Comparison of ENCODE assay signal across 18 cellular contexts in genomic region chr3:120791010-120791409, GRCh38. TPM values are rescaled to one million over a fixed set of nuclear protein-coding genes. Genes with fewer than 3 reads are reported as not detected.
DNase-seq lines count a peak whose midpoint lies in the region; ATAC-seq, FAIRE-seq and TF ChIP-seq lines count a peak whose summit lies in the region.
"Had no signal": no experiment of that assay in that cellular context is flagged by ENCODE, and none has a peak within 500 bp of the region (broad histone marks: within the 10 kb centered on the region; RNA-seq: fewer than 3 reads in every experiment).

No MANE protein-coding gene starts in this region.

- H3K4me2 ChIP-seq in IMR-90 (ENCODE audit: low read depth, low read length): no peak overlapping the region
- no peak overlapping the region for H3K4me2 ChIP-seq in astrocyte (ENCODE audit: low read length)
- no peak overlapping the region for H3K4me2 ChIP-seq in HepG2 (ENCODE audit: low read depth, low read length)

- TF ChIP-seq CTCF in IMR-90 (conservative IDR thresholded peaks at IDR 0.05; ENCODE audit: low read depth, low read length) (no peak), astrocyte (IDR thresholded peaks at IDR 0.05; ENCODE audit: insufficient read depth, low read depth, low read length) (no peak), pancreas (IDR thresholded peaks at IDR 0.05) (no peak), HepG2 (CRISPR knock-in tag; IDR thresholded peaks at IDR 0.05) (no peak)

- no peak overlapping the region for H3K14ac ChIP-seq in IMR-90 (replicated peaks; ENCODE audit: low read depth, low read length)

- TF ChIP-seq EP300 in HepG2 (IDR thresholded peaks at IDR 0.05; ENCODE audit: low read depth in 2 of 2, low read length in 2 of 2) (no peak), HepG2 (CRISPR knock-in tag; IDR thresholded peaks at IDR 0.05; ENCODE audit: borderline replicate concordance) (no peak)

- H3K9me3 ChIP-seq in IMR-90 (ENCODE audit: control insufficient read depth, insufficient read depth, low read length): no peaks in the 10 kb centered on the region
- H3K9me3 ChIP-seq in astrocyte (ENCODE audit: insufficient read depth, low read depth, low read length): no peaks in the 10 kb centered on the region
- no peaks in the 10 kb centered on the region for H3K9me3 ChIP-seq in pancreas
- no peaks in the 10 kb centered on the region for H3K9me3 ChIP-seq in HepG2 (ENCODE audit: low read length)
- H3K9me3 ChIP-seq: HAP-1 had no signal

- H2BK5ac ChIP-seq in IMR-90 (ENCODE audit: low read depth, low read length, poor library complexity, severe bottlenecking): no peak overlapping the region

- POLR2A ChIA-PET in IMR-90 (lab: Charles Lee; ENCODE audit: unreplicated experiment) (no interaction called here), HepG2 (lab: Yijun Ruan, JAX) (no interaction called here)
- POLR2A ChIA-PET in naive thymus-derived CD8-positive, alpha-beta T cell (lab: Charles Lee): no interaction called here

- BruUV-seq in IMR-90 (replicated peaks; lab: Mats Ljungman, UMichigan): no TSS peak
- BruUV-seq in HepG2 (replicated peaks; lab: Mats Ljungman, UMichigan): no TSS peak

- H4K20me1 ChIP-seq in IMR-90 (ENCODE audit: insufficient read depth, low read length) (no peaks in the 10 kb centered on the region), astrocyte (ENCODE audit: insufficient read depth, low read length) (no peaks in the 10 kb centered on the region), HepG2 (ENCODE audit: insufficient read depth, low read length) (no peaks in the 10 kb centered on the region)

- TF ChIP-seq POLR2A in IMR-90 (IDR thresholded peaks at IDR 0.05; ENCODE audit: low read depth, low read length): no peak
- TF ChIP-seq POLR2A in HepG2 (IDR thresholded peaks at IDR 0.05; ENCODE audit: insufficient read depth in 1 of 2, low read depth in 2 of 2, low read length in 2 of 2): no peak

- H3K36me3 Mint-ChIP-seq in astrocyte (ENCODE audit: low read depth, unreplicated experiment): no peaks in the 10 kb centered on the region
- H3K36me3 Mint-ChIP-seq in naive thymus-derived CD8-positive, alpha-beta T cell: peaks cover 0 to 2% (median 0%) of the 10 kb centered on the region in 3 donors
- H3K36me3 Mint-ChIP-seq: CD4-positive, CD25-positive, alpha-beta regulatory T cell; CD8-positive, alpha-beta memory T cell had no signal

- ATAC-seq in IMR-90 (ENCODE audit: low read depth) (no peak), pancreas (no peak), HG03280 (IDR thresholded peaks at IDR 0.05; ENCODE audit: unreplicated experiment) (no peak), HepG2 (no peak)
- ATAC-seq in naive thymus-derived CD8-positive, alpha-beta T cell: peak; percentile 51 to 54
- ATAC-seq: GM12878 had no signal

- no peak overlapping the region for H3K23ac ChIP-seq in IMR-90 (ENCODE audit: low read depth, low read length)

- no peak overlapping the region for H4K8ac ChIP-seq in IMR-90 (ENCODE audit: low read depth in 2 of 2, low read length in 2 of 2)

- no peak overlapping the region for H2BK15ac ChIP-seq in IMR-90 (ENCODE audit: low read depth, low read length)

- in situ Hi-C loops in IMR-90 (cut with MboI; ENCODE audit: low sequenced_read_pairs): loop anchor here (5.0 to 25.0 kb wide), 4 partner anchors 196 to 546 kb away; partner anchors contain the start of gene NDUFB4
- in situ Hi-C loops in HepG2 (cut with HindIII; ENCODE audit: extremely low pct_ligation_motif_present, low pct_unique_long_range_greater_than_20kb): loop anchor here (5.0 kb wide), 1 partner anchor 169 kb away; no protein-coding TSS in a partner anchor

- WGBS in IMR-90 (ENCODE audit: extremely low coverage in 2 of 2, insufficient read length in 1 of 2), 2 experiments: no CpG with 5 or more reads among the region's 1 CpG
- WGBS in pancreas, 2 donors: 68 to 79% methylated on average over 1 of the region's 1 CpG
- WGBS in HepG2 (ENCODE audit: low lambda C conversion rate): 50% methylated on average over 1 of the region's 1 CpG

- H3K79me2 ChIP-seq in astrocyte (ENCODE audit: insufficient read depth, low read length): no peaks in the 10 kb centered on the region
- H3K79me2 ChIP-seq in HepG2 (ENCODE audit: insufficient read depth, low read length): no peaks in the 10 kb centered on the region

- H3K4me1 Mint-ChIP-seq in astrocyte (ENCODE audit: low read depth, unreplicated experiment): peaks cover 32% of the 10 kb centered on the region
- peaks cover 8 to 19% (median 15%) of the 10 kb centered on the region in 4 donors for H3K4me1 Mint-ChIP-seq in naive thymus-derived CD8-positive, alpha-beta T cell
- H3K4me1 Mint-ChIP-seq: CD8-positive, alpha-beta memory T cell had no signal

- H3K9me3 Mint-ChIP-seq in astrocyte (ENCODE audit: unreplicated experiment): no peaks in the 10 kb centered on the region
- H3K9me3 Mint-ChIP-seq in naive thymus-derived CD8-positive, alpha-beta T cell: no peaks in the 10 kb centered on the region
- H3K9me3 Mint-ChIP-seq: CD4-positive, CD25-positive, alpha-beta regulatory T cell; CD8-positive, alpha-beta memory T cell had no signal

- peak overlapping the region; percentile 43; the same call in 1 of the 2 replicates for H3K18ac ChIP-seq in IMR-90 (ENCODE audit: low read depth, low read length)

- H3K27me3 ChIP-seq in IMR-90 (ENCODE audit: control insufficient read depth, insufficient read depth, low read length) (no peaks in the 10 kb centered on the region), astrocyte (ENCODE audit: insufficient read depth, low read length) (no peaks in the 10 kb centered on the region), pancreas (no peaks in the 10 kb centered on the region), HepG2 (ENCODE audit: control insufficient read depth in 1 of 2, insufficient read depth in 2 of 2, low read length in 2 of 2) (no peaks in the 10 kb centered on the region)

- CTCF ChIA-PET in IMR-90 (lab: Yijun Ruan, JAX): no interaction called here
- CTCF ChIA-PET in HepG2 (lab: Yijun Ruan, JAX; ENCODE audit: low intra/inter-chr PET ratio, low total read pairs): no interaction called here

- no peaks in the 10 kb centered on the region for H3K36me3 ChIP-seq in IMR-90 (ENCODE audit: control insufficient read depth, insufficient read depth, low read length)
- no peaks in the 10 kb centered on the region for H3K36me3 ChIP-seq in astrocyte (ENCODE audit: insufficient read depth, low read length)
- H3K36me3 ChIP-seq in pancreas: no peaks in the 10 kb centered on the region
- H3K36me3 ChIP-seq in HepG2 (replicated peaks in 1 of 2; ENCODE audit: control insufficient read depth in 1 of 2, insufficient read depth in 2 of 2, low read length in 2 of 2): no peaks in the 10 kb centered on the region
- H3K36me3 ChIP-seq: HAP-1 had no signal

- H3K4me1 ChIP-seq in IMR-90 (ENCODE audit: control insufficient read depth, insufficient read depth, low read length) (peaks cover 11% of the 10 kb centered on the region), astrocyte (ENCODE audit: insufficient read depth, low read length) (peaks cover 22% of the 10 kb centered on the region), pancreas (no peaks in the 10 kb centered on the region), HepG2 (ENCODE audit: insufficient read depth, low read length) (peaks cover 22% of the 10 kb centered on the region)

- H3K4ac ChIP-seq in IMR-90 (ENCODE audit: low read depth, low read length): 0 out of 2 replicates have a peak overlapping the region, but pooled peaks have one; percentile 4

- H3K4me3 Mint-ChIP-seq in astrocyte (ENCODE audit: unreplicated experiment): no peak overlapping the region
- H3K4me3 Mint-ChIP-seq in naive thymus-derived CD8-positive, alpha-beta T cell: no peak overlapping the region
- H3K4me3 Mint-ChIP-seq: CD4-positive, CD25-positive, alpha-beta regulatory T cell; CD8-positive, alpha-beta memory T cell had no signal

- H3K79me1 ChIP-seq in IMR-90 (ENCODE audit: low read depth in 1 of 2, low read length in 2 of 2): peaks cover 0 to 26% of the 10 kb centered on the region in 2 experiments; a peak in 3 of 4 replicates

- intact Hi-C loops in IMR-90 (cut with micrococcal nuclease): loop anchor here (10.0 kb wide), 2 partner anchors 196 to 366 kb away; partner anchors contain the start of gene NDUFB4
- intact Hi-C loops in pancreas (cut with DNase I): loop anchor here in 1 of 3 donors (5.0 kb wide), 1 partner anchor 229 kb away; no protein-coding TSS in a partner anchor
- intact Hi-C loops in HepG2 (cut with micrococcal nuclease; ENCODE audit: unreplicated experiment): no loop called here

- no peak overlapping the region for H3K9ac ChIP-seq in IMR-90 (ENCODE audit: low read depth, low read length)
- no peak overlapping the region for H3K9ac ChIP-seq in astrocyte (ENCODE audit: low read length)
- no peak overlapping the region for H3K9ac ChIP-seq in HepG2 (ENCODE audit: insufficient read depth, low read depth, low read length)

- H2AFZ ChIP-seq in IMR-90 (replicated peaks; ENCODE audit: low read length, poor library complexity) (no peak overlapping the region), astrocyte (ENCODE audit: low read depth, low read length) (no peak overlapping the region), HepG2 (ENCODE audit: low read length) (no peak overlapping the region)

- DNase-seq in IMR-90 (no peak), astrocyte (ENCODE audit: low read depth) (no peak), pancreas (no peak), HepG2 (ENCODE audit: low spot score) (no peak)
- peak in 3 of 10 donors; percentile 9 to 39 (median 36) for DNase-seq in naive thymus-derived CD8-positive, alpha-beta T cell
- DNase-seq: C1 segment of cervical spinal cord, DMS 273 treated with DMSO at 0.1 percent for 48 hours, DMS79, EL, GDM1, GOT3 had no signal

- H3K9me1 ChIP-seq in IMR-90 (ENCODE audit: insufficient read depth, low read length): peaks cover 12% of the 10 kb centered on the region

- H2BK20ac ChIP-seq in IMR-90 (ENCODE audit: low read depth, low read length): peak overlapping the region; percentile 39; the same call in 1 of the 2 replicates

- H3K27me3 Mint-ChIP-seq in astrocyte (ENCODE audit: low read depth, unreplicated experiment): no peaks in the 10 kb centered on the region
- peaks cover 0 to 1% (median 0%) of the 10 kb centered on the region in 5 donors for H3K27me3 Mint-ChIP-seq in naive thymus-derived CD8-positive, alpha-beta T cell
- H3K27me3 Mint-ChIP-seq: CD4-positive, CD25-positive, alpha-beta regulatory T cell; CD8-positive, alpha-beta memory T cell had no signal

- H4K91ac ChIP-seq in IMR-90 (ENCODE audit: insufficient read depth, low read depth, low read length): no peak overlapping the region

- peak overlapping the region; percentile 36; the same call in 1 of the 2 replicates for H2AK5ac ChIP-seq in IMR-90 (ENCODE audit: low read depth, low read length)

- no peak overlapping the region; the same call in 1 of the 2 replicates for H4K5ac ChIP-seq in IMR-90 (ENCODE audit: low read depth, low read length)

- dilution Hi-C loops in IMR-90 (cut with HindIII; ENCODE audit: low sequenced_read_pairs, unreplicated experiment): no loop called here

- FAIRE-seq in astrocyte (lab: Jason Lieb, UNC) (peak; percentile 37), pancreas (lab: Jason Lieb, UNC) (no peak), HepG2 (lab: Jason Lieb, UNC) (no peak)
- FAIRE-seq: D721Med, GM12878, GM19239 had no signal

- peak overlapping the region; percentile 19 for H3K27ac Mint-ChIP-seq in astrocyte (ENCODE audit: unreplicated experiment)
- peak overlapping the region in 2 of 10 donors; percentile 37 to 56 for H3K27ac Mint-ChIP-seq in naive thymus-derived CD8-positive, alpha-beta T cell

- no peak overlapping the region for H3K4me3 ChIP-seq in IMR-90 (ENCODE audit: insufficient read depth, low read depth, low read length)
- no peak overlapping the region for H3K4me3 ChIP-seq in astrocyte (ENCODE audit: insufficient read depth, low read depth, low read length)
- no peak overlapping the region for H3K4me3 ChIP-seq in pancreas
- H3K4me3 ChIP-seq in HepG2 (replicated peaks in 1 of 3; ENCODE audit: insufficient read depth in 1 of 3, low read depth in 2 of 3, low read length in 3 of 3): no peak overlapping the region
- H3K4me3 ChIP-seq: GM12878, HAP-1 had no signal

- TF ChIP-seq RAD21 in IMR-90 (IDR thresholded peaks at IDR 0.05; ENCODE audit: low read length) (no peak), HepG2 (CRISPR knock-in tag; IDR thresholded peaks at IDR 0.05) (no peak)

- H3K27ac ChIP-seq in IMR-90 (ENCODE audit: insufficient read depth, low read length): no peak overlapping the region
- H3K27ac ChIP-seq in astrocyte (ENCODE audit: low read depth, low read length): no peak overlapping the region
- no peak overlapping the region for H3K27ac ChIP-seq in pancreas
- no peak overlapping the region for H3K27ac ChIP-seq in HepG2 (ENCODE audit: extremely low read length, insufficient read depth, low read length)

- H2AK9ac ChIP-seq in IMR-90 (replicated peaks; ENCODE audit: low read depth, low read length, poor library complexity): no peak overlapping the region

- H2BK120ac ChIP-seq in IMR-90 (ENCODE audit: low read depth, low read length): peak overlapping the region; percentile 35; the same call in 1 of the 2 replicates

- no peak overlapping the region for H3K56ac ChIP-seq in IMR-90 (ENCODE audit: extremely low read depth, insufficient read depth, low read length)

RNA-seq across cellular contexts. Expression of gene GTF2E1, which starts 48.5 kb away (rescaled TPM):
- total RNA-seq in IMR-90 (2012; rRNA removed) (18.5 and 26.9 TPM in 2 replicates), astrocyte (28.8 and 31.6 TPM in 2 replicates), pancreas (1 to 10 TPM; 3.8 to 9.7 (median 7.7) TPM), HepG2 (2016; rRNA removed; fragmentation: Illumina TruSeq; extraction: Trizol) (21.5 and 29.0 TPM in 2 replicates)
- polyA plus RNA-seq in IMR-90 (2012; rRNA removed) (6.6 and 8.2 TPM in 2 replicates), pancreas (1 to 10 TPM; 2.7 to 3.2 TPM), HepG2 (2011; rRNA removed) (7.7 and 8.3 TPM in 2 replicates)
- 2.1 and 4.4 TPM in 2 replicates for polyA plus RNA-seq in IMR-90 (2012; cell fraction: cytosol; rRNA removed)
- polyA plus RNA-seq in IMR-90 (2012; cell fraction: nucleus; rRNA removed; ENCODE audit: low replicate concordance): 1.7 and 4.9 TPM in 2 replicates
- total RNA-seq in naive thymus-derived CD8-positive, alpha-beta T cell: 10 to 100 TPM; 23.9 to 26.5 TPM
- polyA plus RNA-seq in naive thymus-derived CD8-positive, alpha-beta T cell: 10 to 100 TPM; 10.9 to 15.9 (median 11.5) TPM
- total RNA-seq in HepG2 (2016; cell fraction: cytosol; rRNA removed; fragmentation: Illumina TruSeq; extraction: Trizol; ENCODE audit: low read depth): 13.7 and 17.7 TPM in 2 replicates
- total RNA-seq in HepG2 (2016; cell fraction: insoluble cytoplasmic fraction; rRNA removed; fragmentation: Illumina TruSeq; extraction: Trizol): 19.8 and 26.6 TPM in 2 replicates
- total RNA-seq in HepG2 (2016; cell fraction: membrane; rRNA removed; fragmentation: Illumina TruSeq; extraction: Trizol): 8.6 and 13.7 TPM in 2 replicates
- total RNA-seq in HepG2 (2016; cell fraction: nucleus; rRNA removed; fragmentation: Illumina TruSeq; extraction: Trizol): 11.6 and 16.6 TPM in 2 replicates
- 5.3 and 6.9 TPM in 2 replicates for polyA plus RNA-seq in HepG2 (2011; cell fraction: cytosol; rRNA removed)
- polyA plus RNA-seq in HepG2 (2011; cell fraction: nucleus; rRNA removed): 2.2 and 4.6 TPM in 2 replicates
- 8.4 and 9.2 TPM in 2 replicates for polyA plus RNA-seq in HepG2 (2012)
- polyA plus RNA-seq in HepG2 (2016; cell fraction: cytosol; fragmentation: Illumina TruSeq; extraction: Trizol; ENCODE audit: low read depth): 0.76 and 1.3 TPM in 2 replicates
- 16.9 and 19.8 TPM in 2 replicates for polyA plus RNA-seq in HepG2 (2016; cell fraction: insoluble cytoplasmic fraction; fragmentation: Illumina TruSeq; extraction: Trizol; ENCODE audit: low read depth)
- polyA plus RNA-seq in HepG2 (2016; cell fraction: membrane; fragmentation: Illumina TruSeq; extraction: Trizol; ENCODE audit: low read depth): 3.4 and 3.9 TPM in 2 replicates
- polyA plus RNA-seq in HepG2 (2016; cell fraction: nucleus; fragmentation: Illumina TruSeq; extraction: Trizol; ENCODE audit: insufficient read depth, low read depth): 13.4 and 14.7 TPM in 2 replicates
- polyA minus RNA-seq in HepG2 (2011; rRNA and poly(A)+ RNA removed; ENCODE audit: low replicate concordance): 4.0 and 23.8 TPM in 2 replicates
- 6.5 and 8.1 TPM in 2 replicates for polyA minus RNA-seq in HepG2 (2011; cell fraction: cytosol; rRNA and poly(A)+ RNA removed)
- polyA minus RNA-seq in HepG2 (2011; cell fraction: nucleus; rRNA and poly(A)+ RNA removed): 7.3 and 14.3 TPM in 2 replicates

RNA-seq across cellular contexts. Expression of gene RABL3, which starts 48.7 kb away (rescaled TPM):
- total RNA-seq in IMR-90 (2012; rRNA removed) (17.0 and 31.1 TPM in 2 replicates), astrocyte (16.8 and 17.1 TPM in 2 replicates), pancreas (10 to 100 TPM in 2 of 6 donors, 1 to 10 TPM in 4; 6.8 to 14.8 (median 8.6) TPM), HepG2 (2016; rRNA removed; fragmentation: Illumina TruSeq; extraction: Trizol) (31.9 and 48.3 TPM in 2 replicates)
- polyA plus RNA-seq in IMR-90 (2012; rRNA removed) (4.2 and 5.3 TPM in 2 replicates), pancreas (1 to 10 TPM; 2.1 to 7.1 TPM), HepG2 (2011; rRNA removed) (3.8 and 4.8 TPM in 2 replicates)
- polyA plus RNA-seq in IMR-90 (2012; cell fraction: cytosol; rRNA removed): 0.48 and 1.0 TPM in 2 replicates
- 0.27 and 3.6 TPM in 2 replicates for polyA plus RNA-seq in IMR-90 (2012; cell fraction: nucleus; rRNA removed; ENCODE audit: low replicate concordance)
- 10 to 100 TPM; 34.9 to 39.5 TPM for total RNA-seq in naive thymus-derived CD8-positive, alpha-beta T cell
- 10 to 100 TPM; 29.5 to 41.9 (median 39.0) TPM for polyA plus RNA-seq in naive thymus-derived CD8-positive, alpha-beta T cell
- 5.2 and 5.9 TPM in 2 replicates for total RNA-seq in HepG2 (2016; cell fraction: cytosol; rRNA removed; fragmentation: Illumina TruSeq; extraction: Trizol; ENCODE audit: low read depth)
- 31.0 and 46.6 TPM in 2 replicates for total RNA-seq in HepG2 (2016; cell fraction: insoluble cytoplasmic fraction; rRNA removed; fragmentation: Illumina TruSeq; extraction: Trizol)
- total RNA-seq in HepG2 (2016; cell fraction: membrane; rRNA removed; fragmentation: Illumina TruSeq; extraction: Trizol): 8.3 and 9.8 TPM in 2 replicates
- 16.0 and 17.0 TPM in 2 replicates for total RNA-seq in HepG2 (2016; cell fraction: nucleus; rRNA removed; fragmentation: Illumina TruSeq; extraction: Trizol)
- polyA plus RNA-seq in HepG2 (2011; cell fraction: cytosol; rRNA removed): 1.7 and 3.2 TPM in 2 replicates
- 1.3 and 2.1 TPM in 2 replicates for polyA plus RNA-seq in HepG2 (2011; cell fraction: nucleus; rRNA removed)
- polyA plus RNA-seq in HepG2 (2012): 14.0 and 15.4 TPM in 2 replicates
- polyA plus RNA-seq in HepG2 (2016; cell fraction: cytosol; fragmentation: Illumina TruSeq; extraction: Trizol; ENCODE audit: low read depth): 4.4 and 5.0 TPM in 2 replicates
- 44.8 and 45.3 TPM in 2 replicates for polyA plus RNA-seq in HepG2 (2016; cell fraction: insoluble cytoplasmic fraction; fragmentation: Illumina TruSeq; extraction: Trizol; ENCODE audit: low read depth)
- polyA plus RNA-seq in HepG2 (2016; cell fraction: membrane; fragmentation: Illumina TruSeq; extraction: Trizol; ENCODE audit: low read depth): 5.6 and 7.1 TPM in 2 replicates
- 13.8 and 15.4 TPM in 2 replicates for polyA plus RNA-seq in HepG2 (2016; cell fraction: nucleus; fragmentation: Illumina TruSeq; extraction: Trizol; ENCODE audit: insufficient read depth, low read depth)
- 1.3 and 4.8 TPM in 2 replicates for polyA minus RNA-seq in HepG2 (2011; rRNA and poly(A)+ RNA removed; ENCODE audit: low replicate concordance)
- polyA minus RNA-seq in HepG2 (2011; cell fraction: cytosol; rRNA and poly(A)+ RNA removed): 2.7 and 4.0 TPM in 2 replicates
- 10.3 and 10.7 TPM in 2 replicates for polyA minus RNA-seq in HepG2 (2011; cell fraction: nucleus; rRNA and poly(A)+ RNA removed)

Comparison
In these comparisons a context has a peak if more than half of its experiments do, and no peak if none do; other contexts are left out.
1. ATAC-seq: peak in naive thymus-derived CD8-positive, alpha-beta T cell (2 of 2); none in IMR-90 (single experiment), pancreas (0 of 4), HG03280 (single experiment) and HepG2 (single experiment).